18 cellular contexts compared by ENCODE assay signal in the genomic region with DNA sequence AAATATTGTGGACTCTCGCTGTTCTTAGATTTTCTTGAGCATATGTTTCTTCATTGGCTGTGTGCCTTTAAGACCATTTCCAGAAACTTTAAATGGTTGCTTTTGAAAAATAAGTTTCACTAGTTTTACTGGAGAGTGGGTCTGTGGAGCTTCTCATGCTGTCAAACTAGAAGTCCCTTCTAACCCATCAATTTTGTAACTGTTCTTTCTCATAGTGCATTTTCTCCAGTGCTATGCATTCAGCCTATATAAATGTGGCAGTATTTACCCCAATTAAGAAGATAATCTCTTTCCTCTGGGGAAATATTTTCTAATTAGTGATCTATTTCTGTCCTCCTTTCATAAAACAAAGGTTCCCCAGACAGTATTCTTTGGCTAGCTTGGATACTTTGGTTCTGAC.
"Had no signal": no experiment of that assay in that cellular context is flagged by ENCODE, and none has a peak within 500 bp of the region (broad histone marks: within the 10 kb centered on the region; RNA-seq: fewer than 3 reads in every experiment).

No MANE protein-coding gene starts in this region.

- H3K4me3 ChIP-seq: colonic mucosa, heart left ventricle, lung, mucosa of descending colon, stomach, thoracic aorta had no signal

- H3K4me3 Mint-ChIP-seq: endodermal cell, type B pancreatic cell had no signal

- H3K4me1 Mint-ChIP-seq: endodermal cell had no signal

- ATAC-seq: left colon; mucosa of descending colon; naive thymus-derived CD8-positive, alpha-beta T cell; sciatic nerve had no signal

- H3K27me3 ChIP-seq: colonic mucosa, heart left ventricle, neutrophil, stomach had no signal

- H3K27ac ChIP-seq: colonic mucosa, neutrophil, stomach, thoracic aorta had no signal

- H3K4me1 ChIP-seq: colonic mucosa had no signal

- H3K9me3 ChIP-seq: colonic mucosa, neutrophil had no signal

- H3K36me3 ChIP-seq: colonic mucosa, heart left ventricle, neutrophil, stomach, thoracic aorta had no signal

- H3K27ac Mint-ChIP-seq: endodermal cell, type B pancreatic cell had no signal

- DNase-seq: colonic mucosa; endodermal cell; foreskin melanocyte; hippocampal formation; left colon; left ventricle myocardium superior; mucosa of descending colon; naive thymus-derived CD8-positive, alpha-beta T cell; stimulated activated CD4-positive, alpha-beta T cell treated with anti-CD3 and anti-CD28 coated beads, Interleukin-2, amount 100 ng/mL, for 24 hours; stimulated activated naive CD4-positive, alpha-beta T cell; stomach; substantia nigra had no signal

- H3K27me3 Mint-ChIP-seq: naive thymus-derived CD8-positive, alpha-beta T cell; type B pancreatic cell had no signal
